Comparison of ENCODE assay signal across 19 cellular contexts in genomic region chrX:100662791-100663190, GRCh38. TPM values are rescaled to one million over a fixed set of nuclear protein-coding genes. Genes with fewer than 3 reads are reported as not detected.
"Had no signal": no experiment of that assay in that cellular context is flagged by ENCODE, and none has a peak within 500 bp of the region (broad histone marks: within the 10 kb centered on the region; RNA-seq: fewer than 3 reads in every experiment).

No MANE protein-coding gene starts in this region.

- H3K4me3 ChIP-seq: colonic mucosa, upper lobe of right lung had no signal

- H3K27ac ChIP-seq: colonic mucosa, upper lobe of right lung, WERI-Rb-1 had no signal

- H3K27me3 ChIP-seq: colonic mucosa, upper lobe of right lung had no signal

- FAIRE-seq: islet of Langerhans had no signal

- DNase-seq: activated CD4-positive, alpha-beta memory T cell treated with anti-CD3 and anti-CD28 coated beads for 36 hours; activated gamma-delta T cell treated with Interleukin-2 at 50 U/mL for 16 hours; activated T-cell treated with anti-CD3 and anti-CD28 coated beads for 4 hours; amniotic stem cell; central memory CD4-positive, alpha-beta T cell; colonic mucosa; erythroblast; left colon; occipital lobe; stimulated activated CD4-positive, alpha-beta T cell treated with anti-CD3 and anti-CD28 coated beads, Interleukin-12 subunit alpha, Interleukin-12 subunit beta, amount 100 ng/mL, for 4 hours; stimulated activated CD4-positive, alpha-beta T cell treated with anti-CD3 and anti-CD28 coated beads, Interleukin-1b, Interleukin-23, amount 100 ng/mL, for 48 hours; stimulated activated CD8-positive, alpha-beta memory T cell treated with anti-CD3 and anti-CD28 coated beads, Interleukin-4, amount 100 ng/mL, for 48 hours; stimulated activated naive CD4-positive, alpha-beta T cell; T-helper 2 cell; upper lobe of right lung; WERI-Rb-1 had no signal

- H3K36me3 ChIP-seq: colonic mucosa, upper lobe of right lung, WERI-Rb-1 had no signal

- H3K4me1 ChIP-seq: upper lobe of right lung had no signal

- H3K9me3 ChIP-seq: colonic mucosa, upper lobe of right lung had no signal

- ATAC-seq: left colon, upper lobe of right lung had no signal

RNA-seq across cellular contexts. Expression of gene SRPX2, which starts 18.8 kb away (rescaled TPM):
- total RNA-seq: activated CD4-positive, alpha-beta memory T cell treated with anti-CD3 and anti-CD28 coated beads for 36 hours; activated T-helper 1 cell treated with anti-CD3 and anti-CD28 coated beads, Interleukin-12 subunit alpha, Interleukin-12 subunit beta, Interleukin-2, Interleukin-4 antibody, amounts not matched to agents 30 ng/mL and 10 ng/mL and 1 ng/mL, durations not matched to agents 14 hours and 24 hours and 36 hours; mononuclear cell had no signal

RNA-seq across cellular contexts. Expression of gene TSPAN6, which starts 26.2 kb away (rescaled TPM):
- total RNA-seq: activated T-helper 1 cell treated with anti-CD3 and anti-CD28 coated beads, Interleukin-12 subunit alpha, Interleukin-12 subunit beta, Interleukin-2, Interleukin-4 antibody, amounts not matched to agents 30 ng/mL and 10 ng/mL and 1 ng/mL, durations not matched to agents 14 hours and 24 hours and 36 hours had no signal
